ENCODE assay signal across 22 cellular contexts in genomic region chr1:183403386-183403957, GRCh38. TPM values are rescaled to one million over a fixed set of nuclear protein-coding genes. Genes with fewer than 3 reads are reported as not detected.
"Had no signal": no experiment of that assay in that cellular context is flagged by ENCODE, and none has a peak within 500 bp of the region (broad histone marks: within the 10 kb centered on the region; RNA-seq: fewer than 3 reads in every experiment).

No MANE protein-coding gene starts in this region.

- H3K9me3 Mint-ChIP-seq: central memory CD8-positive, alpha-beta T cell; stimulated activated memory B cell treated with anti-CD40 and anti-IgM and Interleukin-4, amounts not matched to agents 10 μg/mL and 1 μg/mL and 100 μg/mL, for 72 hours had no signal

- H3K36me3 Mint-ChIP-seq: stimulated activated memory B cell treated with anti-CD40 and anti-IgM and Interleukin-4, amounts not matched to agents 10 μg/mL and 1 μg/mL and 100 μg/mL, for 72 hours had no signal

- ATAC-seq: activated CD4-positive, CD25-positive, alpha-beta regulatory T cell treated with anti-CD3 and anti-CD28 coated beads, Interleukin-2, amount 50 U/mL, for 24 hours; gastrocnemius medialis; left ventricle myocardium superior; pancreas; stimulated activated memory B cell treated with anti-CD40 and anti-IgM and Interleukin-4, amounts not matched to agents 10 μg/mL and 1 μg/mL and 100 μg/mL, for 72 hours had no signal

- DNase-seq: activated CD8-positive, alpha-beta memory T cell treated with anti-CD3 and anti-CD28 coated beads for 24 hours; activated CD8-positive, alpha-beta memory T cell treated with anti-CD3 and anti-CD28 coated beads, Interleukin-2, amount 50 U/mL, for 48 hours; activated effector memory CD4-positive, alpha-beta T cell treated with Interleukin-2 at 50 U/mL for 16 hours; activated naive CD4-positive, alpha-beta T cell treated with anti-CD3 and anti-CD28 coated beads, Interleukin-2, amount 50 U/mL, for 16 hours; activated T-cell treated with anti-CD3 and anti-CD28 coated beads, Interleukin-2, amount 50 U/mL, for 48 hours; aorta; colonic mucosa; gastrocnemius medialis; head of caudate nucleus; left ventricle myocardium superior; pancreas; sigmoid colon; stimulated activated CD4-positive, alpha-beta T cell treated with anti-CD3 and anti-CD28 coated beads, Interleukin-4, amount 100 ng/mL, for 24 hours; T-helper 1 cell; T1000; testis; upper lobe of left lung had no signal

- H3K27me3 ChIP-seq: colonic mucosa, gastrocnemius medialis, pancreas, sigmoid colon, testis, upper lobe of left lung had no signal

- H3K27ac ChIP-seq: colonic mucosa, gastrocnemius medialis, neutrophil, pancreas, sigmoid colon, testis, upper lobe of left lung had no signal

- H3K9me3 ChIP-seq: colonic mucosa, gastrocnemius medialis, neutrophil, pancreas, sigmoid colon, testis, upper lobe of left lung had no signal

- H3K27ac Mint-ChIP-seq: stimulated activated memory B cell treated with anti-CD40 and anti-IgM and Interleukin-4, amounts not matched to agents 10 μg/mL and 1 μg/mL and 100 μg/mL, for 72 hours had no signal

- H3K4me1 Mint-ChIP-seq: central memory CD8-positive, alpha-beta T cell; stimulated activated memory B cell treated with anti-CD40 and anti-IgM and Interleukin-4, amounts not matched to agents 10 μg/mL and 1 μg/mL and 100 μg/mL, for 72 hours had no signal

- H3K4me3 ChIP-seq: colonic mucosa, gastrocnemius medialis, pancreas, sigmoid colon, testis, upper lobe of left lung had no signal

- H3K4me3 Mint-ChIP-seq: central memory CD8-positive, alpha-beta T cell; stimulated activated memory B cell treated with anti-CD40 and anti-IgM and Interleukin-4, amounts not matched to agents 10 μg/mL and 1 μg/mL and 100 μg/mL, for 72 hours had no signal

- H3K4me1 ChIP-seq: colonic mucosa, gastrocnemius medialis, pancreas, sigmoid colon, upper lobe of left lung had no signal

- H3K36me3 ChIP-seq: colonic mucosa, gastrocnemius medialis, neutrophil, pancreas, sigmoid colon, upper lobe of left lung had no signal

RNA-seq across cellular contexts. Expression of gene NMNAT2, which starts 14.7 kb away (rescaled TPM):
- total RNA-seq: mononuclear cell had no signal
